Comparison of ENCODE assay signal across 8 cellular contexts in the genomic region with DNA sequence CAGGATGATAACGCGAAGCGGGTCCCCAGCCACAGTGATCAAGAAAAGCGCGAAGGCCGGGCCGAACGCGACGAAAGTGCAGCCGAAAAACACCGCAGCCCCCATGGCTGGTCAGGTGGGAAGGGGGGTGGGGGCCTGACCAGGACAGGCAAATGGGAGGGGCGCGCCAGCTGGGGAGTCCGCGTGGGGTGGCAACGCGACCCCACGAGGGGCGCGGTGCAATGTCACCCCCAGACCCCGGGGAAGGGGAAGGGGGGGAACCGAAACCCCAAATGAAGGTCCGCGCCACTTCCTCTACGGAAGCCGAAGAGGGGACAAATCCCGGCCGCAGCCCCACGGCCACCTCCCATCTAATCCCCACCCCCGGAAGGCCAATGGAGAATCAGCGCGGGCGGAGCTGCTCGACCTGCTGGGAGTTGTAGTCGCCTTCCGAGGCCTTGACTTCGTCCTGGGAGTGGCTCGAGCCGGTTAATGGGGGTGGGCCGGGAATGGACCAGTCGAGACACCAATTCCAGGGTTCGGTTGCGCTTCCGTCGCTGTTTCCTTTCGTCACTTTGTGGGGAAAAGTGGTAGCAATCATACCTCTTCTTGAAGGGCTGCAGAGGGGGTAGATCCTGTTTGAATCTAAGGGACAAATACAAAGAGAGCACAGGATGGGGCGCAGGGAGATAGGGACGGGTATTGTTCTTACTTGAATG. TPM values are rescaled to one million over a fixed set of nuclear protein-coding genes. Genes with fewer than 3 reads are reported as not detected.
DNase-seq lines count a peak whose midpoint lies in the region; ATAC-seq and TF ChIP-seq lines count a peak whose summit lies in the region.

TSS of gene APH1A (minus strand) at position 311 of the 698 bp plus-strand sequence. CDS start at position 105, 206 bp downstream.

- ATAC-seq in GM18508 (IDR thresholded peaks at IDR 0.05; ENCODE audit: insufficient read depth, unreplicated experiment) = peak; percentile 60
- ATAC-seq in HG02981 (IDR thresholded peaks at IDR 0.05; ENCODE audit: unreplicated experiment) = peak; percentile 86
- peak; percentile 98 to 99 for ATAC-seq in right cardiac atrium

- intact Hi-C loops in ascending aorta (cut with DNase I) = loop anchor here (1.0 to 2.0 kb wide), 3 partner anchors 12 to 32 kb away; partner anchors contain the start of gene ANP32E
- intact Hi-C loops in right cardiac atrium (cut with DNase I) = no loop called here
- intact Hi-C loops in uterus (cut with DNase I; ENCODE audit: low total_unique reads) = no loop called here

- H3K4me1 ChIP-seq in ascending aorta (peaks cover 12 to 28% of the 10 kb centered on the region in 2 donors), right cardiac atrium (ENCODE audit: control insufficient read depth, insufficient read depth, low read length) (no peaks in the 10 kb centered on the region), uterus (no peaks in the 10 kb centered on the region)

- H3K27ac ChIP-seq in ascending aorta (peak within 1 kb of the TSS; percentile 91), right cardiac atrium (ENCODE audit: low read length) (peak within 1 kb of the TSS; percentile 71), uterus (peak within 1 kb of the TSS; percentile 93)

- TF ChIP-seq CTCF in ascending aorta (IDR thresholded peaks at IDR 0.05) = no peak
- peak in 2 of 4 experiments; percentile 5 to 26 for TF ChIP-seq CTCF in uterus (IDR thresholded peaks at IDR 0.05)

- H3K36me3 ChIP-seq in ascending aorta = peaks cover 19 to 30% of the 10 kb centered on the region in 2 donors
- H3K36me3 ChIP-seq in uterus = no peaks in the 10 kb centered on the region

- WGBS in right cardiac atrium = under 1% methylated on average over 49 of the region's 49 CpGs

- peak within 1 kb of the TSS; percentile 86 to 87 for H3K4me3 ChIP-seq in ascending aorta
- peak within 1 kb of the TSS; percentile 75 for H3K4me3 ChIP-seq in right cardiac atrium (ENCODE audit: low read length)
- H3K4me3 ChIP-seq in uterus = peak within 1 kb of the TSS; percentile 94 to 98

- TF ChIP-seq POLR2A in uterus (IDR thresholded peaks at IDR 0.05) = peak; percentile 52 to 71

- DNase-seq in NCI-H2029 treated with DMSO at 0.1 percent for 48 hours (lab: John Stamatoyannopoulos, UW) = peak; percentile 80
- peak; percentile 87 for DNase-seq in T-helper 22 cell (ENCODE audit: low read depth)
- DNase-seq in ascending aorta (ENCODE audit: low spot score in 2 of 2) = peak; percentile 92 to 99
- DNase-seq in right cardiac atrium = peak; percentile 97 to 99 (median 98)
- DNase-seq in putamen (ENCODE audit: low spot score) = peak; percentile 98
- peak; percentile 94 to 96 for DNase-seq in uterus

- H3K27me3 ChIP-seq in ascending aorta = no peaks in the 10 kb centered on the region
- H3K27me3 ChIP-seq in right cardiac atrium (ENCODE audit: control insufficient read depth, insufficient read depth) = no peaks in the 10 kb centered on the region
- no peaks in the 10 kb centered on the region for H3K27me3 ChIP-seq in uterus

- no peaks in the 10 kb centered on the region for H3K9me3 ChIP-seq in ascending aorta
- no peaks in the 10 kb centered on the region for H3K9me3 ChIP-seq in right cardiac atrium (ENCODE audit: control insufficient read depth, low read length)
- no peaks in the 10 kb centered on the region for H3K9me3 ChIP-seq in uterus

RNA-seq across cellular contexts. Expression of gene APH1A, which starts in this region (rescaled TPM):
- total RNA-seq in ascending aorta (73.1 TPM), right cardiac atrium (10 to 100 TPM; 71.3 to 84.2 (median 73.4) TPM), uterus (10 to 100 TPM; 33.2 to 96.7 (median 68.8) TPM)
- 80.0 TPM for polyA plus RNA-seq in right cardiac atrium

Comparison
In these comparisons a context has a peak if more than half of its experiments do, and no peak if none do; other contexts are left out.
1. Peak in every context shown above with its lines: DNase-seq, ATAC-seq, H3K4me3 ChIP-seq and H3K27ac ChIP-seq.